In the genomic region with DNA sequence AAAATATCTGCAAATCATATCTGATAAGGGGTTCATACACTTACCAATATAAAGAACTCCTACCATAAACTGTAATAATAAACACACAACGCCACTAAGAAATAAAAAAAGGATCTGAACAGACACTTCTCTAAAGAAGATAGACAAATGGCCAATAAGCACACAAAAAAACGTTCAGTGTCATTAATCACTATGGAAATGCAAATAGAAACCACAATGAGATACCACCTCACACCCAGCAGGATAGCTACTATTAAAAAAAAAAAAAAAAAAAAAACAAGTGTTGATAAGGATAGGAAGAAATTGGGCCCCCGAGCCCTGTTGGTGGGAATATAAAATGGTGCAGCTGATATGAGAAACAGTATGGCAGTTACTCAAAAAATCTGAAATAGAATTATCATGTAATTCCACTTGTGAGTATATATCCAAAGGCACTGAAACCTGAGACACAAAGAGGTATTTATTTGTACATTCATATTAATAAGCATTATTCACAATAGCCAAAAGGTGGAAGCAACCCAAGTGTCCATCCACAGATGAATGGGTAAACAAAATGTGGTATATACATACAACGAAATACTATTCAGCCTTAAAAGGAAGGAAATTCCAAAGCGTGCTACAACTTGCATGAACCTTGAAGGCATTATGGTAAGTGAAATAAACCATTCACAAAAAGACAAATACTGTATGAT, we compare ENCODE assay signal across 23 cellular contexts. TPM values are rescaled to one million over a fixed set of nuclear protein-coding genes. Genes with fewer than 3 reads are reported as not detected.
A peak's percentile ranks its signal among the peaks of the same experiment; 100 is the strongest.
DNase-seq lines count a peak whose midpoint lies in the region; ATAC-seq and TF ChIP-seq lines count a peak whose summit lies in the region.
"Had no signal": no experiment of that assay in that cellular context is flagged by ENCODE, and none has a peak within 500 bp of the region (broad histone marks: within the 10 kb centered on the region; RNA-seq: fewer than 3 reads in every experiment).

No MANE protein-coding gene starts in this region.

- H3K9me3 ChIP-seq in breast epithelium, result no peaks in the 10 kb centered on the region
- H3K9me3 ChIP-seq in RWPE2 (ENCODE audit: severe bottlenecking), result no peaks in the 10 kb centered on the region
- no peaks in the 10 kb centered on the region for H3K9me3 ChIP-seq in prostate gland
- H3K9me3 ChIP-seq in ascending aorta, result no peaks in the 10 kb centered on the region
- H3K9me3 ChIP-seq: upper lobe of right lung had no signal

- BruUV-seq in MCF 10A (replicated peaks; lab: Mats Ljungman, UMichigan) (no TSS peak), Calu3 (replicated peaks; lab: Mats Ljungman, UMichigan) (no TSS peak)

- H3K4me3 ChIP-seq in breast epithelium, result no peak overlapping the region
- no peak overlapping the region for H3K4me3 ChIP-seq in RWPE2 (ENCODE audit: severe bottlenecking)
- H3K4me3 ChIP-seq in epithelial cell of esophagus (ENCODE audit: low read length), result no peak overlapping the region
- H3K4me3 ChIP-seq in prostate gland, result no peak overlapping the region
- H3K4me3 ChIP-seq in ascending aorta, result no peak overlapping the region
- H3K4me3 ChIP-seq: BLaER1, upper lobe of right lung had no signal

- WGBS in prostate gland, result 50% methylated on average over 5 of the region's 5 CpGs

- POLR2A ChIA-PET in MCF 10A (lab: Yijun Ruan, JAX), result interaction anchor here (0.6 to 2.5 kb wide), 10 partner anchors 10 to 342 kb away, joined by 3 to 15 read pairs (median 3); a partner anchor contains a TSS

- intact Hi-C loops in MCF 10A (cut with micrococcal nuclease) (no loop called here), breast epithelium (cut with DNase I; ENCODE audit: low total_unique reads) (no loop called here), prostate gland (cut with DNase I) (no loop called here), Calu3 (cut with micrococcal nuclease; ENCODE audit: unreplicated experiment) (no loop called here), ascending aorta (cut with DNase I) (no loop called here)

- no peak for TF ChIP-seq CTCF in MCF 10A (IDR thresholded peaks at IDR 0.05; ENCODE audit: unreplicated experiment)
- TF ChIP-seq CTCF in breast epithelium (IDR thresholded peaks at IDR 0.05), result no peak
- TF ChIP-seq CTCF in RWPE2 (IDR thresholded peaks at IDR 0.05; ENCODE audit: poor library complexity, severe bottlenecking), result no peak
- no peak for TF ChIP-seq CTCF in epithelial cell of esophagus (IDR thresholded peaks at IDR 0.05; ENCODE audit: insufficient read depth, low read depth, low read length, missing control alignments)
- no peak for TF ChIP-seq CTCF in prostate gland (IDR thresholded peaks at IDR 0.05)
- no peak for TF ChIP-seq CTCF in Calu3 (IDR thresholded peaks at IDR 0.05; ENCODE audit: unreplicated experiment)
- no peak for TF ChIP-seq CTCF in ascending aorta (IDR thresholded peaks at IDR 0.05)

- H3K27ac ChIP-seq in breast epithelium (no peak overlapping the region), RWPE2 (ENCODE audit: poor library complexity, severe bottlenecking) (peak overlapping the region; percentile 98), prostate gland (peak overlapping the region; percentile 72 to 87), ascending aorta (no peak overlapping the region)
- H3K27ac ChIP-seq: BLaER1, RWPE1 had no signal

- ATAC-seq in RWPE2 (ENCODE audit: low read depth), result peak; percentile 68

- TF ChIP-seq POLR2A in breast epithelium (IDR thresholded peaks at IDR 0.05) (no peak), prostate gland (IDR thresholded peaks at IDR 0.05) (no peak)

- CTCF ChIA-PET in MCF 10A (lab: Yijun Ruan, JAX) (interaction anchor here (0.6 to 1.1 kb wide), 3 partner anchors 30 to 110 kb away, joined by 3 read pairs; no protein-coding TSS in a partner anchor), Calu3 (lab: Charles Lee) (no interaction called here)

- H3K27me3 Mint-ChIP-seq in MCF 10A (ENCODE audit: insufficient read depth, unreplicated experiment) (no peaks in the 10 kb centered on the region), Calu3 (ENCODE audit: unreplicated experiment) (no peaks in the 10 kb centered on the region)
- H3K27me3 Mint-ChIP-seq: activated CD4-positive, alpha-beta T cell treated with anti-CD3 and anti-CD28 coated beads, Interleukin-2, amount 10 ng/mL, durations not matched to agents 7 days and 5 days had no signal

- H3K27ac Mint-ChIP-seq in MCF 10A (ENCODE audit: low read depth, unreplicated experiment), result peak overlapping the region; percentile 73
- H3K27ac Mint-ChIP-seq in Calu3 (ENCODE audit: unreplicated experiment), result no peak overlapping the region
- H3K27ac Mint-ChIP-seq: activated CD4-positive, alpha-beta T cell treated with anti-CD3 and anti-CD28 coated beads, Interleukin-2, amount 10 ng/mL, durations not matched to agents 7 days and 5 days had no signal

- H3K4me1 ChIP-seq in breast epithelium (no peaks in the 10 kb centered on the region), RWPE2 (ENCODE audit: insufficient read depth, poor library complexity, severe bottlenecking) (peaks cover 58% of the 10 kb centered on the region), prostate gland (replicated peaks) (peaks cover 13% of the 10 kb centered on the region), ascending aorta (peaks cover 5 to 21% of the 10 kb centered on the region in 2 donors)
- H3K4me1 ChIP-seq: BLaER1 had no signal

- no peaks in the 10 kb centered on the region for H3K27me3 ChIP-seq in breast epithelium
- H3K27me3 ChIP-seq in RWPE2 (ENCODE audit: insufficient read depth, poor library complexity, severe bottlenecking), result no peaks in the 10 kb centered on the region
- no peaks in the 10 kb centered on the region for H3K27me3 ChIP-seq in prostate gland (replicated peaks; ENCODE audit: insufficient read depth)
- no peaks in the 10 kb centered on the region for H3K27me3 ChIP-seq in ascending aorta
- H3K27me3 ChIP-seq: BLaER1, upper lobe of right lung had no signal

- peaks cover 7% of the 10 kb centered on the region for H3K36me3 Mint-ChIP-seq in MCF 10A (ENCODE audit: insufficient read depth, unreplicated experiment)
- no peaks in the 10 kb centered on the region for H3K36me3 Mint-ChIP-seq in Calu3 (ENCODE audit: insufficient read depth, unreplicated experiment)

- H3K4me3 Mint-ChIP-seq in MCF 10A (ENCODE audit: unreplicated experiment), result peak overlapping the region; percentile 21
- H3K4me3 Mint-ChIP-seq in Calu3 (ENCODE audit: low read depth, unreplicated experiment), result no peak overlapping the region
- H3K4me3 Mint-ChIP-seq: activated CD4-positive, alpha-beta T cell treated with anti-CD3 and anti-CD28 coated beads, Interleukin-2, amount 10 ng/mL, durations not matched to agents 7 days and 5 days had no signal

- no peaks in the 10 kb centered on the region for H3K9me3 Mint-ChIP-seq in MCF 10A (ENCODE audit: unreplicated experiment)
- peaks cover 7% of the 10 kb centered on the region for H3K9me3 Mint-ChIP-seq in Calu3 (ENCODE audit: low read depth, unreplicated experiment)

- peak; percentile 54 for DNase-seq in MCF 10A (ENCODE audit: unreplicated experiment)
- no peak for DNase-seq in breast epithelium (ENCODE audit: low spot score in 2 of 2)
- no peak for DNase-seq in RWPE2 (ENCODE audit: low spot score)
- peak; percentile 92 for DNase-seq in epithelial cell of esophagus (ENCODE audit: low read depth)
- no peak for DNase-seq in prostate gland (ENCODE audit: low spot score)
- no peak for DNase-seq in activated CD8-positive, alpha-beta memory T cell treated with anti-CD3 and anti-CD28 coated beads, Interleukin-2, amount 50 U/mL, for 4 hours
- DNase-seq in Calu3, result no peak
- DNase-seq in ascending aorta (ENCODE audit: low spot score in 2 of 2), result no peak
- DNase-seq: activated CD4-positive, alpha-beta T cell treated with anti-CD3 and anti-CD28 coated beads, Interleukin-2, amount 10 ng/mL, durations not matched to agents 7 days and 5 days; activated naive CD4-positive, alpha-beta T cell treated with Interleukin-2 at 50 U/mL for 16 hours; activated T-cell treated with anti-CD3 and anti-CD28 coated beads for 4 hours; amygdala; effector CD8-positive, alpha-beta T cell; GOT3; hippocampal formation; islet precursor cell; mesenchymal stem cell; NCI-H187 treated with DMSO at 0.1 percent for 48 hours; NCI-H446; T1000; upper lobe of right lung had no signal

- H3K4me1 Mint-ChIP-seq in MCF 10A (ENCODE audit: insufficient read depth, unreplicated experiment) (peaks cover 33% of the 10 kb centered on the region), Calu3 (ENCODE audit: low read depth, unreplicated experiment) (peaks cover 25% of the 10 kb centered on the region)

- H3K36me3 ChIP-seq in breast epithelium (no peaks in the 10 kb centered on the region), RWPE2 (ENCODE audit: low read depth) (peaks cover 13% of the 10 kb centered on the region), prostate gland (no peaks in the 10 kb centered on the region), ascending aorta (peaks cover 0 to 3% of the 10 kb centered on the region in 2 donors)
- H3K36me3 ChIP-seq: upper lobe of right lung had no signal

RNA-seq across cellular contexts. Expression of a gene that starts 18.0 kb away (rescaled TPM):
- 33.2 and 38.6 TPM in 2 replicates for total RNA-seq in MCF 10A (2022)
- total RNA-seq in breast epithelium, result 10 to 100 TPM; 40.8 to 89.1 (median 78.0) TPM
- 10 to 100 TPM; 49.5 to 63.5 TPM for total RNA-seq in prostate gland
- total RNA-seq in Calu3 (2022), result 38.7 and 49.0 TPM in 2 replicates
- total RNA-seq in ascending aorta, result 26.8 TPM

Comparison
In these comparisons a context has a peak if more than half of its experiments do, and no peak if none do; other contexts are left out.
1. DNase-seq: peak in MCF 10A (single experiment) and epithelial cell of esophagus (single experiment); none in breast epithelium (0 of 2), RWPE2 (single experiment), prostate gland (single experiment), activated CD8-positive, alpha-beta memory T cell treated with anti-CD3 and anti-CD28 coated beads, Interleukin-2, amount 50 U/mL, for 4 hours (single experiment), Calu3 (single experiment) and ascending aorta (0 of 2).
2. H3K27ac ChIP-seq: peak in RWPE2 (single experiment) and prostate gland (2 of 2); none in breast epithelium (0 of 2) and ascending aorta (0 of 2).